ENCODE assay signal across 11 cellular contexts in genomic region chr12:12613334-12613733, GRCh38.
DNase-seq lines count a peak whose midpoint lies in the region; ATAC-seq and TF ChIP-seq lines count a peak whose summit lies in the region.
"Had no signal": no experiment of that assay in that cellular context is flagged by ENCODE, and none has a peak within 500 bp of the region (broad histone marks: within the 10 kb centered on the region; RNA-seq: fewer than 3 reads in every experiment).

No MANE protein-coding gene starts in this region.

- no peaks in the 10 kb centered on the region for H3K27me3 ChIP-seq in SU-DHL-6 (ENCODE audit: low read length)

- H3K4me1 Mint-ChIP-seq in stimulated activated effector memory CD8-positive, alpha-beta T cell treated with anti-CD3 and anti-CD28 coated beads, Interleukin-12 subunit alpha, Interleukin-12 subunit beta, amount 100 ng/mL, for 72 hours, result peaks cover 27% of the 10 kb centered on the region

- peak overlapping the region; percentile 85 for H3K4me3 Mint-ChIP-seq in stimulated activated effector memory CD8-positive, alpha-beta T cell treated with anti-CD3 and anti-CD28 coated beads, Interleukin-12 subunit alpha, Interleukin-12 subunit beta, amount 100 ng/mL, for 72 hours

- H3K27ac Mint-ChIP-seq in stimulated activated effector memory CD8-positive, alpha-beta T cell treated with anti-CD3 and anti-CD28 coated beads, Interleukin-12 subunit alpha, Interleukin-12 subunit beta, amount 100 ng/mL, for 72 hours, result peak overlapping the region; percentile 89

- H3F3A ChIP-seq in SU-DHL-6 (ENCODE audit: insufficient read depth), result no peaks in the 10 kb centered on the region

- peaks cover 55% of the 10 kb centered on the region for H3K36me3 Mint-ChIP-seq in stimulated activated effector memory CD8-positive, alpha-beta T cell treated with anti-CD3 and anti-CD28 coated beads, Interleukin-12 subunit alpha, Interleukin-12 subunit beta, amount 100 ng/mL, for 72 hours

- DNase-seq in NOMO-1 treated with DMSO at 0.1 percent for 48 hours (lab: John Stamatoyannopoulos, UW; ENCODE audit: unreplicated experiment) (peak; percentile 24), NOMO-1 treated with dmso at 0.1 percent for 144 hours (lab: John Stamatoyannopoulos, UW; ENCODE audit: unreplicated experiment) (no peak), fibroblast of pulmonary artery (ENCODE audit: low read depth) (no peak), NCI-H2196 treated with DMSO at 0.1 percent for 48 hours (lab: John Stamatoyannopoulos, UW; ENCODE audit: unreplicated experiment) (no peak), kidney glomerular epithelial cell (lab: John Stamatoyannopoulos, UW) (no peak)
- no peak for DNase-seq in stimulated activated effector memory CD8-positive, alpha-beta T cell treated with anti-CD3 and anti-CD28 coated beads, Interleukin-12 subunit alpha, Interleukin-12 subunit beta, amount 100 ng/mL, for 72 hours (ENCODE audit: low spot score in 2 of 2)
- DNase-seq: amniotic stem cell, NCI-H2081 treated with DMSO at 0.1 percent for 48 hours had no signal

- no peaks in the 10 kb centered on the region for H3K79me2 ChIP-seq in SU-DHL-6 (ENCODE audit: insufficient read depth, low read length)

- peaks cover 2% of the 10 kb centered on the region for H3K9me3 Mint-ChIP-seq in stimulated activated effector memory CD8-positive, alpha-beta T cell treated with anti-CD3 and anti-CD28 coated beads, Interleukin-12 subunit alpha, Interleukin-12 subunit beta, amount 100 ng/mL, for 72 hours

- H3K9me2 ChIP-seq in SU-DHL-6 (replicated peaks; ENCODE audit: insufficient read depth, low read length), result no peaks in the 10 kb centered on the region

- H3K9ac ChIP-seq in SU-DHL-6 (ENCODE audit: low read length), result no peak overlapping the region

- peak overlapping the region; percentile 35 for H3K4me2 ChIP-seq in SU-DHL-6 (ENCODE audit: low read depth, low read length, poor library complexity, severe bottlenecking)

- H4K20me1 ChIP-seq in SU-DHL-6 (ENCODE audit: low read depth, low read length), result no peaks in the 10 kb centered on the region

- no peak for TF ChIP-seq CTCF in SU-DHL-6 (IDR thresholded peaks at IDR 0.05; ENCODE audit: insufficient read depth, low read length, poor library complexity, severe bottlenecking)
- no peak for TF ChIP-seq CTCF in fibroblast of pulmonary artery (IDR thresholded peaks at IDR 0.05; ENCODE audit: low read length, missing control alignments)

- H3K4me3 ChIP-seq in SU-DHL-6 (ENCODE audit: insufficient read depth, low read length, poor library complexity, severe bottlenecking) (no peak overlapping the region), fibroblast of pulmonary artery (replicated peaks; ENCODE audit: low read depth, low read length) (peak overlapping the region; percentile 30)
- H3K4me3 ChIP-seq: lung had no signal

- ATAC-seq in stimulated activated effector memory CD8-positive, alpha-beta T cell treated with anti-CD3 and anti-CD28 coated beads, Interleukin-12 subunit alpha, Interleukin-12 subunit beta, amount 100 ng/mL, for 72 hours, result no peak
- ATAC-seq in GM21381 (IDR thresholded peaks at IDR 0.05; ENCODE audit: unreplicated experiment), result no peak

- H3K27ac ChIP-seq in SU-DHL-6 (ENCODE audit: low read depth, low read length), result no peak overlapping the region

- no peaks in the 10 kb centered on the region for H3K9me3 ChIP-seq in SU-DHL-6 (ENCODE audit: insufficient read depth, low read length)

- H2AFZ ChIP-seq in SU-DHL-6 (ENCODE audit: low read depth, low read length, severe bottlenecking), result no peak overlapping the region

- no peaks in the 10 kb centered on the region for H3K36me3 ChIP-seq in SU-DHL-6 (ENCODE audit: low read length)
